Comparison of ENCODE assay signal across 7 cellular contexts in genomic region chr2:228974169-228974568, GRCh38.
"Had no signal": no experiment of that assay in that cellular context is flagged by ENCODE, and none has a peak within 500 bp of the region (broad histone marks: within the 10 kb centered on the region; RNA-seq: fewer than 3 reads in every experiment).

No MANE protein-coding gene starts in this region.

- H3K9me3 Mint-ChIP-seq: GM23338, HFFc6 had no signal

- DNase-seq: GM23248, GOT3, H7, H9, HCEC 1CT, HFFc6 had no signal

- H3K4me1 Mint-ChIP-seq: GM23338, H9 had no signal

- H3K4me3 Mint-ChIP-seq: GM23338, H9, HFFc6 had no signal

- H3K27ac Mint-ChIP-seq: GM23338, H9, HFFc6 had no signal
